25 cellular contexts compared by ENCODE assay signal in genomic region chr17:77200711-77201110, GRCh38. TPM values are rescaled to one million over a fixed set of nuclear protein-coding genes. Genes with fewer than 3 reads are reported as not detected.
DNase-seq lines count a peak whose midpoint lies in the region; ATAC-seq and TF ChIP-seq lines count a peak whose summit lies in the region.
"Had no signal": no experiment of that assay in that cellular context is flagged by ENCODE, and none has a peak within 500 bp of the region (broad histone marks: within the 10 kb centered on the region; RNA-seq: fewer than 3 reads in every experiment).

No MANE protein-coding gene starts in this region.

- H3K9me3 ChIP-seq in RWPE2 (ENCODE audit: severe bottlenecking) (no peaks in the 10 kb centered on the region), left ventricle myocardium inferior (replicated peaks) (no peaks in the 10 kb centered on the region), gastrocnemius medialis (no peaks in the 10 kb centered on the region)
- H3K9me3 ChIP-seq in naive thymus-derived CD4-positive, alpha-beta T cell (ENCODE audit: control insufficient read depth in 2 of 3, low read length in 3 of 3), result no peaks in the 10 kb centered on the region
- H3K9me3 ChIP-seq: tibial artery had no signal

- no peak overlapping the region for H3K27ac ChIP-seq in RWPE2 (ENCODE audit: poor library complexity, severe bottlenecking)
- H3K27ac ChIP-seq in left ventricle myocardium inferior (replicated peaks), result peak overlapping the region; percentile 52
- H3K27ac ChIP-seq in gastrocnemius medialis, result peak overlapping the region; percentile 3 to 61 (median 40)
- no peak overlapping the region for H3K27ac ChIP-seq in naive thymus-derived CD4-positive, alpha-beta T cell (ENCODE audit: low read depth, low read length)
- H3K27ac ChIP-seq: brain microvascular endothelial cell, neural progenitor cell, tibial artery had no signal

- H3K4me3 Mint-ChIP-seq in naive thymus-derived CD4-positive, alpha-beta T cell, result no peak overlapping the region
- H3K4me3 Mint-ChIP-seq: CD4-positive, alpha-beta memory T cell; dendritic cell treated with granulocyte-macrophage colony-stimulating factor and Interleukin-4, amounts not matched to agents 40 ng/mL and 50 ng/mL, for 4 days; H9; neural progenitor cell had no signal

- CTCF ChIA-PET in naive thymus-derived CD4-positive, alpha-beta T cell (lab: Charles Lee), result no interaction called here

- in situ Hi-C loops in gastrocnemius medialis (cut with MboI; ENCODE audit: low sequenced_read_pairs in 4 of 4), result no loop called here

- H3K4me3 ChIP-seq in RWPE2 (ENCODE audit: severe bottlenecking), result no peak overlapping the region
- H3K4me3 ChIP-seq in left ventricle myocardium inferior, result no peak overlapping the region
- H3K4me3 ChIP-seq in gastrocnemius medialis, result no peak overlapping the region
- H3K4me3 ChIP-seq in naive thymus-derived CD4-positive, alpha-beta T cell (ENCODE audit: low read length), result no peak overlapping the region
- H3K4me3 ChIP-seq: neural progenitor cell, tibial artery had no signal

- H3K4me1 ChIP-seq in RWPE2 (ENCODE audit: insufficient read depth, poor library complexity, severe bottlenecking), result no peaks in the 10 kb centered on the region
- H3K4me1 ChIP-seq in left ventricle myocardium inferior, result peaks cover 36% of the 10 kb centered on the region
- H3K4me1 ChIP-seq in gastrocnemius medialis, result no peaks in the 10 kb centered on the region
- H3K4me1 ChIP-seq in naive thymus-derived CD4-positive, alpha-beta T cell (ENCODE audit: control insufficient read depth in 2 of 2, insufficient read depth in 2 of 2, low read length in 2 of 2), result no peaks in the 10 kb centered on the region
- H3K4me1 ChIP-seq: neural progenitor cell, tibial artery had no signal

- H3K27me3 Mint-ChIP-seq in naive thymus-derived CD4-positive, alpha-beta T cell, result no peaks in the 10 kb centered on the region
- H3K27me3 Mint-ChIP-seq: CD4-positive, alpha-beta memory T cell; dendritic cell treated with granulocyte-macrophage colony-stimulating factor and Interleukin-4, amounts not matched to agents 40 ng/mL and 50 ng/mL, for 4 days; progenitor cell of endocrine pancreas had no signal

- no peak for TF ChIP-seq POLR2A in gastrocnemius medialis (IDR thresholded peaks at IDR 0.05)

- intact Hi-C loops in left ventricle myocardium inferior (cut with micrococcal nuclease), result loop anchor here (10.0 kb wide), 1 partner anchor 106 kb away; no protein-coding TSS in a partner anchor
- intact Hi-C loops in gastrocnemius medialis (cut with DNase I; ENCODE audit: low total_unique reads), result no loop called here
- intact Hi-C loops in naive thymus-derived CD4-positive, alpha-beta T cell (cut with micrococcal nuclease), result no loop called here

- no peak for DNase-seq in RWPE2 (ENCODE audit: low spot score)
- peak; percentile 29 to 76 for DNase-seq in dermis microvascular lymphatic vessel endothelial cell (ENCODE audit: low read depth in 2 of 2)
- DNase-seq in left ventricle myocardium inferior, result no peak
- no peak for DNase-seq in gastrocnemius medialis
- no peak for DNase-seq in GOT3 (lab: John Stamatoyannopoulos, UW)
- DNase-seq in naive thymus-derived CD4-positive, alpha-beta T cell, result no peak
- DNase-seq: activated CD4-positive, alpha-beta T cell treated with anti-CD3 and anti-CD28 coated beads, Interleukin-2, amount 50 U/mL, for 1 hour; activated CD8-positive, alpha-beta memory T cell treated with anti-CD3 and anti-CD28 coated beads, Interleukin-2, amount 50 U/mL, for 4 hours; brain microvascular endothelial cell; CD4-positive, alpha-beta memory T cell; H9; KBM-7; left colon; NCI-H1436 treated with DMSO at 0.1 percent for 48 hours; NCI-H526 treated with DMSO at 0.1 percent for 48 hours; stimulated activated CD4-positive, alpha-beta T cell treated with anti-CD3 and anti-CD28 coated beads, Interleukin-2, amount 100 ng/mL, for 48 hours; stimulated activated naive CD4-positive, alpha-beta T cell had no signal

- POLR2A ChIA-PET in naive thymus-derived CD4-positive, alpha-beta T cell (lab: Charles Lee), result no interaction called here

- H3K9me3 Mint-ChIP-seq in naive thymus-derived CD4-positive, alpha-beta T cell, result no peaks in the 10 kb centered on the region
- H3K9me3 Mint-ChIP-seq: activated T-helper 2 cell treated with anti-CD3 and anti-CD28 coated beads, Interferon-gamma antibody, Interleukin-2, Interleukin-4, amounts not matched to agents 10 μg/mL and 5 μg/mL and 100 μg/mL, durations not matched to agents 14 hours and 24 hours and 36 hours; CD4-positive, alpha-beta memory T cell; dendritic cell treated with granulocyte-macrophage colony-stimulating factor and Interleukin-4, amounts not matched to agents 40 ng/mL and 50 ng/mL, for 4 days; H9; neural progenitor cell had no signal

- peak; percentile 9 for TF ChIP-seq CTCF in RWPE2 (IDR thresholded peaks at IDR 0.05; ENCODE audit: poor library complexity, severe bottlenecking)
- no peak for TF ChIP-seq CTCF in left ventricle myocardium inferior (IDR thresholded peaks at IDR 0.05; ENCODE audit: borderline replicate concordance)
- no peak for TF ChIP-seq CTCF in gastrocnemius medialis (IDR thresholded peaks at IDR 0.05 in 4 of 5, conservative IDR thresholded peaks at IDR 0.05 in 1 of 5)

- H3K36me3 Mint-ChIP-seq in naive thymus-derived CD4-positive, alpha-beta T cell, result peaks cover 12 to 72% (median 37%) of the 10 kb centered on the region in 5 donors

- peak overlapping the region in 1 of 9 donors; percentile 70 for H3K27ac Mint-ChIP-seq in naive thymus-derived CD4-positive, alpha-beta T cell
- H3K27ac Mint-ChIP-seq: activated T-helper 2 cell treated with anti-CD3 and anti-CD28 coated beads, Interferon-gamma antibody, Interleukin-2, Interleukin-4, amounts not matched to agents 10 μg/mL and 5 μg/mL and 100 μg/mL, durations not matched to agents 14 hours and 24 hours and 36 hours; dendritic cell treated with granulocyte-macrophage colony-stimulating factor and Interleukin-4, amounts not matched to agents 40 ng/mL and 50 ng/mL, for 4 days; H9; neural progenitor cell; progenitor cell of endocrine pancreas had no signal

- peaks cover 0 to 2% (median 0%) of the 10 kb centered on the region in 7 donors for H3K4me1 Mint-ChIP-seq in naive thymus-derived CD4-positive, alpha-beta T cell
- H3K4me1 Mint-ChIP-seq: CD4-positive, alpha-beta memory T cell; H9; neural progenitor cell had no signal

- peaks cover 91% of the 10 kb centered on the region for H3K36me3 ChIP-seq in RWPE2 (ENCODE audit: low read depth)
- peaks cover 99% of the 10 kb centered on the region for H3K36me3 ChIP-seq in left ventricle myocardium inferior
- peaks cover 0 to 98% of the 10 kb centered on the region in 2 donors for H3K36me3 ChIP-seq in gastrocnemius medialis
- peaks cover 10 to 64% (median 20%) of the 10 kb centered on the region in 3 experiments for H3K36me3 ChIP-seq in naive thymus-derived CD4-positive, alpha-beta T cell (ENCODE audit: control insufficient read depth in 2 of 3, insufficient read depth in 3 of 3, low read length in 3 of 3)
- H3K36me3 ChIP-seq: neural progenitor cell had no signal

- H3K27me3 ChIP-seq in RWPE2 (ENCODE audit: insufficient read depth, poor library complexity, severe bottlenecking), result no peaks in the 10 kb centered on the region
- no peaks in the 10 kb centered on the region for H3K27me3 ChIP-seq in left ventricle myocardium inferior (ENCODE audit: low read depth)
- H3K27me3 ChIP-seq in gastrocnemius medialis, result no peaks in the 10 kb centered on the region
- no peaks in the 10 kb centered on the region for H3K27me3 ChIP-seq in naive thymus-derived CD4-positive, alpha-beta T cell (ENCODE audit: control insufficient read depth in 2 of 2, insufficient read depth in 2 of 2, low read length in 2 of 2)
- H3K27me3 ChIP-seq: brain microvascular endothelial cell, neural progenitor cell, tibial artery had no signal

- ATAC-seq in RWPE2 (ENCODE audit: low read depth), result no peak
- peak; percentile 53 to 56 for ATAC-seq in gastrocnemius medialis
- no peak for ATAC-seq in HG03565 (IDR thresholded peaks at IDR 0.05; ENCODE audit: unreplicated experiment)
- no peak for ATAC-seq in HG02840 (IDR thresholded peaks at IDR 0.05; ENCODE audit: low FRiP score, unreplicated experiment)
- no peak for ATAC-seq in naive thymus-derived CD4-positive, alpha-beta T cell
- ATAC-seq: left colon, SK-N-SH treated with all-trans-retinoic acid at 6 μM for 48 hours had no signal

RNA-seq across cellular contexts. Expression of gene SEC14L1, which starts 59.9 kb away (rescaled TPM):
- 192 and 196 TPM in 2 replicates for total RNA-seq in dermis microvascular lymphatic vessel endothelial cell
- total RNA-seq in left ventricle myocardium inferior, result 55.5 TPM
- 10 to 100 TPM; 55.0 to 94.1 (median 73.7) TPM for total RNA-seq in gastrocnemius medialis
- 100 to 1,000 TPM in 1 of 5 experiments, 10 to 100 TPM in 4; 25.0 to 103 (median 77.3) TPM for total RNA-seq in naive thymus-derived CD4-positive, alpha-beta T cell
- polyA plus RNA-seq in naive thymus-derived CD4-positive, alpha-beta T cell, result 1 to 10 TPM; 7.0 to 10.0 TPM

Comparison
In these comparisons a context has a peak if more than half of its experiments do, and no peak if none do; other contexts are left out.
1. ATAC-seq: peak in gastrocnemius medialis (2 of 2); none in RWPE2 (single experiment), HG03565 (single experiment), HG02840 (single experiment) and naive thymus-derived CD4-positive, alpha-beta T cell (single experiment).
2. DNase-seq: peak in dermis microvascular lymphatic vessel endothelial cell (2 of 2); none in RWPE2 (single experiment), left ventricle myocardium inferior (single experiment), gastrocnemius medialis (0 of 2), GOT3 (single experiment) and naive thymus-derived CD4-positive, alpha-beta T cell (0 of 9).
3. H3K27ac ChIP-seq: peak in left ventricle myocardium inferior (single experiment) and gastrocnemius medialis (4 of 4); none in RWPE2 (single experiment) and naive thymus-derived CD4-positive, alpha-beta T cell (single experiment).